Comparison of ENCODE assay signal across 1 cellular context in the genomic region with DNA sequence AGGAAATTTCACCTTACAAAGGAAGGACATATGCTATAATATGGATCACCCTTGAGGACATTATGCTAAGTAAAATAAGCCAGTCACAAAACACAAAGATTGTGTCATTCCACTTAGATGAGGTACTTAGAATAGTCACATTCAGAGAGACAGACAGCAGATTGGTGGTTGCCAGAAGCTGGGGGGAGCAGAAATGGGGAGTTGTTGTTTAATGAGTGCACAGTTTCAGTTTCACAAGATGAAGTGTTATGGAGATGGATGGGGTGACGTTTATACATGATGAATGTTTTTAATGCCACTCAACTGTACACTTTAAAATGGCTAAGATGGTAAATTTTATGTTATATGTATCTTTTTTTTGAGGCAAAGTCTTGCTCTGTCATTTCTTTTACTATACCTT.
A peak's percentile ranks its signal among the peaks of the same experiment; 100 is the strongest.
TF ChIP-seq lines count a peak whose summit lies in the region.

No MANE protein-coding gene starts in this region.

TF ChIP-seq in GM12878, 131 proteins besides CTCF, POLR2A, EP300 and RAD21:
- TF ChIP-seq ZZZ3 (IDR thresholded peaks at IDR 0.05; ENCODE audit: control insufficient read depth, insufficient read length, low read depth) (no peak), FOS (IDR thresholded peaks at IDR 0.05; ENCODE audit: borderline replicate concordance, extremely low read depth, insufficient read length) (no peak), E2F4 (IDR thresholded peaks at IDR 0.05; ENCODE audit: low read depth, low read length) (no peak), ZSCAN29 (IDR thresholded peaks at IDR 0.05) (no peak), IKZF2 (IDR thresholded peaks at IDR 0.05) (no peak), PBX3 (IDR thresholded peaks at IDR 0.05; ENCODE audit: insufficient replicate concordance, low read depth, low read length) (peak; percentile 65), BCL11A (IDR thresholded peaks at IDR 0.05; ENCODE audit: low read depth, low read length) (peak; percentile 49; the same call in 1 of the 2 replicates), NRF1 (conservative IDR thresholded peaks at IDR 0.05; ENCODE audit: low read depth, low read length) (no peak), FOXK2 (IDR thresholded peaks at IDR 0.05) (no peak), ZNF384 (IDR thresholded peaks at IDR 0.05; ENCODE audit: borderline replicate concordance, low read depth, low read length) (no peak), RUNX3 (IDR thresholded peaks at IDR 0.05; ENCODE audit: low read length) (peak; percentile 46; the same call in 1 of the 2 replicates), CREM (IDR thresholded peaks at IDR 0.05; ENCODE audit: low read depth) (0 out of 2 replicates have a peak, but pooled peaks have one; percentile 25), STAT1 (conservative IDR thresholded peaks at IDR 0.05) (no peak), CREB1 (IDR thresholded peaks at IDR 0.05; ENCODE audit: low read depth) (0 out of 2 replicates have a peak, but pooled peaks have one; percentile 22), ATF7 (IDR thresholded peaks at IDR 0.05; ENCODE audit: low read depth) (peak; percentile 79), MTA2 (IDR thresholded peaks at IDR 0.05; ENCODE audit: low read depth) (peak; percentile 59; the same call in 1 of the 2 replicates), RCOR1 (conservative IDR thresholded peaks at IDR 0.05; ENCODE audit: low read depth, low read length) (no peak), NBN (IDR thresholded peaks at IDR 0.05) (peak; percentile 64), SMAD5 (IDR thresholded peaks at IDR 0.05; ENCODE audit: low read depth) (no peak), NFIC (IDR thresholded peaks at IDR 0.05; ENCODE audit: low read depth, low read length) (no peak), ZNF207 (IDR thresholded peaks at IDR 0.05; ENCODE audit: borderline replicate concordance) (0 out of 2 replicates have a peak, but pooled peaks have one; percentile 39), EED (IDR thresholded peaks at IDR 0.05; ENCODE audit: low read depth) (no peak), HDGF (IDR thresholded peaks at IDR 0.05) (0 out of 2 replicates have a peak, but pooled peaks have one; percentile 20), IKZF1 (conservative IDR thresholded peaks at IDR 0.05) (no peak), SIN3A (IDR thresholded peaks at IDR 0.05; ENCODE audit: low read depth, low read length) (no peak), EZH2 (IDR thresholded peaks at IDR 0.05; ENCODE audit: borderline replicate concordance, control insufficient read depth, low read depth, low read length) (no peak), POU2F2 (IDR thresholded peaks at IDR 0.05; ENCODE audit: borderline replicate concordance, low read depth, low read length) (no peak), ZNF622 (IDR thresholded peaks at IDR 0.05) (no peak)
- TF ChIP-seq, protein P1, sequence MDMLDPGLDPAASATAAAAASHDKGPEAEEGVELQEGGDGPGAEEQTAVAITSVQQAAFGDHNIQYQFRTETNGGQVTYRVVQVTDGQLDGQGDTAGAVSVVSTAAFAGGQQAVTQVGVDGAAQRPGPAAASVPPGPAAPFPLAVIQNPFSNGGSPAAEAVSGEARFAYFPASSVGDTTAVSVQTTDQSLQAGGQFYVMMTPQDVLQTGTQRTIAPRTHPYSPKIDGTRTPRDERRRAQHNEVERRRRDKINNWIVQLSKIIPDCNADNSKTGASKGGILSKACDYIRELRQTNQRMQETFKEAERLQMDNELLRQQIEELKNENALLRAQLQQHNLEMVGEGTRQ (IDR thresholded peaks at IDR 0.05; ENCODE audit: borderline replicate concordance, low read depth, low read length), result no peak
- TF ChIP-seq, protein P2, sequence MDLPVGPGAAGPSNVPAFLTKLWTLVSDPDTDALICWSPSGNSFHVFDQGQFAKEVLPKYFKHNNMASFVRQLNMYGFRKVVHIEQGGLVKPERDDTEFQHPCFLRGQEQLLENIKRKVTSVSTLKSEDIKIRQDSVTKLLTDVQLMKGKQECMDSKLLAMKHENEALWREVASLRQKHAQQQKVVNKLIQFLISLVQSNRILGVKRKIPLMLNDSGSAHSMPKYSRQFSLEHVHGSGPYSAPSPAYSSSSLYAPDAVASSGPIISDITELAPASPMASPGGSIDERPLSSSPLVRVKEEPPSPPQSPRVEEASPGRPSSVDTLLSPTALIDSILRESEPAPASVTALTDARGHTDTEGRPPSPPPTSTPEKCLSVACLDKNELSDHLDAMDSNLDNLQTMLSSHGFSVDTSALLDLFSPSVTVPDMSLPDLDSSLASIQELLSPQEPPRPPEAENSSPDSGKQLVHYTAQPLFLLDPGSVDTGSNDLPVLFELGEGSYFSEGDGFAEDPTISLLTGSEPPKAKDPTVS (IDR thresholded peaks at IDR 0.05; ENCODE audit: low read depth, low read length), result no peak
- TF ChIP-seq, protein P3, sequence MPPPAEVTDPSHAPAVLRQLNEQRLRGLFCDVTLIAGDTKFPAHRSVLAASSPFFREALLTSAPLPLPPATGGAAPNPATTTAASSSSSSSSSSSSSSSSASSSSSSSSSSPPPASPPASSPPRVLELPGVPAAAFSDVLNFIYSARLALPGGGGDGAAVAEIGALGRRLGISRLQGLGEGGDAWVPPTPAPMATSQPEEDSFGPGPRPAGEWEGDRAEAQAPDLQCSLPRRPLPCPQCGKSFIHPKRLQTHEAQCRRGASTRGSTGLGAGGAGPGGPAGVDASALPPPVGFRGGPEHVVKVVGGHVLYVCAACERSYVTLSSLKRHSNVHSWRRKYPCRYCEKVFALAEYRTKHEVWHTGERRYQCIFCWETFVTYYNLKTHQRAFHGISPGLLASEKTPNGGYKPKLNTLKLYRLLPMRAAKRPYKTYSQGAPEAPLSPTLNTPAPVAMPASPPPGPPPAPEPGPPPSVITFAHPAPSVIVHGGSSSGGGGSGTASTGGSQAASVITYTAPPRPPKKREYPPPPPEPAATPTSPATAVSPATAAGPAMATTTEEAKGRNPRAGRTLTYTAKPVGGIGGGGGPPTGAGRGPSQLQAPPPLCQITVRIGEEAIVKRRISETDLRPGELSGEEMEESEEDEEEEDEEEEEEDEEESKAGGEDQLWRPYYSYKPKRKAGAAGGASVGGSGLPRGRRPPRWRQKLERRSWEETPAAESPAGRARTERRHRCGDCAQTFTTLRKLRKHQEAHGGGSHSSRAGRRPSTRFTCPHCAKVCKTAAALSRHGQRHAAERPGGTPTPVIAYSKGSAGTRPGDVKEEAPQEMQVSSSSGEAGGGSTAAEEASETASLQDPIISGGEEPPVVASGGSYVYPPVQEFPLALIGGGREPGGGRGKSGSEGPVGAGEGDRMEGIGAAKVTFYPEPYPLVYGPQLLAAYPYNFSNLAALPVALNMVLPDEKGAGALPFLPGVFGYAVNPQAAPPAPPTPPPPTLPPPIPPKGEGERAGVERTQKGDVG (CRISPR knock-in tag; IDR thresholded peaks at IDR 0.05), result no peak
- TF ChIP-seq, protein P4, sequence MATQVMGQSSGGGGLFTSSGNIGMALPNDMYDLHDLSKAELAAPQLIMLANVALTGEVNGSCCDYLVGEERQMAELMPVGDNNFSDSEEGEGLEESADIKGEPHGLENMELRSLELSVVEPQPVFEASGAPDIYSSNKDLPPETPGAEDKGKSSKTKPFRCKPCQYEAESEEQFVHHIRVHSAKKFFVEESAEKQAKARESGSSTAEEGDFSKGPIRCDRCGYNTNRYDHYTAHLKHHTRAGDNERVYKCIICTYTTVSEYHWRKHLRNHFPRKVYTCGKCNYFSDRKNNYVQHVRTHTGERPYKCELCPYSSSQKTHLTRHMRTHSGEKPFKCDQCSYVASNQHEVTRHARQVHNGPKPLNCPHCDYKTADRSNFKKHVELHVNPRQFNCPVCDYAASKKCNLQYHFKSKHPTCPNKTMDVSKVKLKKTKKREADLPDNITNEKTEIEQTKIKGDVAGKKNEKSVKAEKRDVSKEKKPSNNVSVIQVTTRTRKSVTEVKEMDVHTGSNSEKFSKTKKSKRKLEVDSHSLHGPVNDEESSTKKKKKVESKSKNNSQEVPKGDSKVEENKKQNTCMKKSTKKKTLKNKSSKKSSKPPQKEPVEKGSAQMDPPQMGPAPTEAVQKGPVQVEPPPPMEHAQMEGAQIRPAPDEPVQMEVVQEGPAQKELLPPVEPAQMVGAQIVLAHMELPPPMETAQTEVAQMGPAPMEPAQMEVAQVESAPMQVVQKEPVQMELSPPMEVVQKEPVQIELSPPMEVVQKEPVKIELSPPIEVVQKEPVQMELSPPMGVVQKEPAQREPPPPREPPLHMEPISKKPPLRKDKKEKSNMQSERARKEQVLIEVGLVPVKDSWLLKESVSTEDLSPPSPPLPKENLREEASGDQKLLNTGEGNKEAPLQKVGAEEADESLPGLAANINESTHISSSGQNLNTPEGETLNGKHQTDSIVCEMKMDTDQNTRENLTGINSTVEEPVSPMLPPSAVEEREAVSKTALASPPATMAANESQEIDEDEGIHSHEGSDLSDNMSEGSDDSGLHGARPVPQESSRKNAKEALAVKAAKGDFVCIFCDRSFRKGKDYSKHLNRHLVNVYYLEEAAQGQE (IDR thresholded peaks at IDR 0.05; ENCODE audit: low read depth, low read length), result no peak
- TF ChIP-seq, protein P5, sequence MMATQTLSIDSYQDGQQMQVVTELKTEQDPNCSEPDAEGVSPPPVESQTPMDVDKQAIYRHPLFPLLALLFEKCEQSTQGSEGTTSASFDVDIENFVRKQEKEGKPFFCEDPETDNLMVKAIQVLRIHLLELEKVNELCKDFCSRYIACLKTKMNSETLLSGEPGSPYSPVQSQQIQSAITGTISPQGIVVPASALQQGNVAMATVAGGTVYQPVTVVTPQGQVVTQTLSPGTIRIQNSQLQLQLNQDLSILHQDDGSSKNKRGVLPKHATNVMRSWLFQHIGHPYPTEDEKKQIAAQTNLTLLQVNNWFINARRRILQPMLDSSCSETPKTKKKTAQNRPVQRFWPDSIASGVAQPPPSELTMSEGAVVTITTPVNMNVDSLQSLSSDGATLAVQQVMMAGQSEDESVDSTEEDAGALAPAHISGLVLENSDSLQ (IDR thresholded peaks at IDR 0.05), result peak; percentile 93
- TF ChIP-seq, protein P6, sequence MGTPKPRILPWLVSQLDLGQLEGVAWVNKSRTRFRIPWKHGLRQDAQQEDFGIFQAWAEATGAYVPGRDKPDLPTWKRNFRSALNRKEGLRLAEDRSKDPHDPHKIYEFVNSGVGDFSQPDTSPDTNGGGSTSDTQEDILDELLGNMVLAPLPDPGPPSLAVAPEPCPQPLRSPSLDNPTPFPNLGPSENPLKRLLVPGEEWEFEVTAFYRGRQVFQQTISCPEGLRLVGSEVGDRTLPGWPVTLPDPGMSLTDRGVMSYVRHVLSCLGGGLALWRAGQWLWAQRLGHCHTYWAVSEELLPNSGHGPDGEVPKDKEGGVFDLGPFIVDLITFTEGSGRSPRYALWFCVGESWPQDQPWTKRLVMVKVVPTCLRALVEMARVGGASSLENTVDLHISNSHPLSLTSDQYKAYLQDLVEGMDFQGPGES (IDR thresholded peaks at IDR 0.05), result no peak
- TF ChIP-seq, protein P7, sequence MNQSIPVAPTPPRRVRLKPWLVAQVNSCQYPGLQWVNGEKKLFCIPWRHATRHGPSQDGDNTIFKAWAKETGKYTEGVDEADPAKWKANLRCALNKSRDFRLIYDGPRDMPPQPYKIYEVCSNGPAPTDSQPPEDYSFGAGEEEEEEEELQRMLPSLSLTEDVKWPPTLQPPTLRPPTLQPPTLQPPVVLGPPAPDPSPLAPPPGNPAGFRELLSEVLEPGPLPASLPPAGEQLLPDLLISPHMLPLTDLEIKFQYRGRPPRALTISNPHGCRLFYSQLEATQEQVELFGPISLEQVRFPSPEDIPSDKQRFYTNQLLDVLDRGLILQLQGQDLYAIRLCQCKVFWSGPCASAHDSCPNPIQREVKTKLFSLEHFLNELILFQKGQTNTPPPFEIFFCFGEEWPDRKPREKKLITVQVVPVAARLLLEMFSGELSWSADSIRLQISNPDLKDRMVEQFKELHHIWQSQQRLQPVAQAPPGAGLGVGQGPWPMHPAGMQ (IDR thresholded peaks at IDR 0.05; ENCODE audit: borderline replicate concordance), result no peak
